In the genomic region with DNA sequence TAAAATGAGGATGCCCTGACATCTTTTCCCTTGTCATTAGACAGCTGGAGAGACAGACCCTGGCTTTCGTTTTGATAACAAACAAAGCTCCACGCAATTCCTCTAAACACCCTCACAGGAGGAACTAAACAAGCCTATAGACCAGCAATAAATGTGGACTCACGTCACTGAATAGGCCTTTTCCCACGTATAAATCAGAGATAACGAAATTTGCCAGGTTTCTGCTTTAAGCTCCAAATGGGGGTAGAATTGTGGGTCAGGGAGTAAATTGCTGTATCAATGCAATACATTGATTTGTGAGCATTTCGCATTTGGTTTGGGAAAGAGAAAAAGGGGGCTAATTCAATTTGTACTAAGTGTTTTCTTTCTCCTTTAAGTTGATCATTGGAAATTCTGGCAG, we compare ENCODE assay signal across 9 cellular contexts.
"Had no signal": no experiment of that assay in that cellular context is flagged by ENCODE, and none has a peak within 500 bp of the region (broad histone marks: within the 10 kb centered on the region; RNA-seq: fewer than 3 reads in every experiment).

No MANE protein-coding gene starts in this region.

- ATAC-seq: GM23338, HCT116, HepG2 had no signal

- H3K36me3 ChIP-seq: HAP-1 had no signal

- H3K9me3 ChIP-seq: HAP-1 had no signal

- H3K27ac ChIP-seq: HL-60, KMS-11 had no signal

- H3K9ac ChIP-seq: KMS-11 had no signal

- DNase-seq: H7, HFFc6, KBM-7 had no signal

- FAIRE-seq: HepG2 had no signal

- H3K4me1 ChIP-seq: HAP-1 had no signal

- H3K4me3 ChIP-seq: GM23338, HAP-1 had no signal

- H2AFZ ChIP-seq: GM23338 had no signal

- H3K4me2 ChIP-seq: GM23338, KMS-11 had no signal
